In genomic region chr14:60195179-60195810, GRCh38 we compare ENCODE assay signal across 9 cellular contexts. TPM values are rescaled to one million over a fixed set of nuclear protein-coding genes. Genes with fewer than 3 reads are reported as not detected.
DNase-seq lines count a peak whose midpoint lies in the region; ATAC-seq, FAIRE-seq and TF ChIP-seq lines count a peak whose summit lies in the region.
"Had no signal": no experiment of that assay in that cellular context is flagged by ENCODE, and none has a peak within 500 bp of the region (broad histone marks: within the 10 kb centered on the region; RNA-seq: fewer than 3 reads in every experiment).

No MANE protein-coding gene starts in this region.

- no peak for FAIRE-seq in kidney (lab: Jason Lieb, UNC)

- TF ChIP-seq CTCF in GM13977 (IDR thresholded peaks at IDR 0.05; ENCODE audit: extremely low read depth, insufficient read depth, missing control alignments) = peak; percentile 63
- TF ChIP-seq CTCF in LNCAP (IDR thresholded peaks at IDR 0.05) = peak; percentile 27; the same call in 1 of the 2 replicates
- TF ChIP-seq CTCF in kidney (IDR thresholded peaks at IDR 0.05; ENCODE audit: borderline replicate concordance, extremely low read depth, insufficient read depth) = peak; percentile 40
- no peak for TF ChIP-seq CTCF in spleen (IDR thresholded peaks at IDR 0.05 in 8 of 11, conservative IDR thresholded peaks at IDR 0.05 in 3 of 11)

- DNase-seq in GM13977 (ENCODE audit: low spot score) = peak; percentile 12
- no peak for DNase-seq in kidney
- DNase-seq in spleen = no peak
- DNase-seq in activated CD4-positive, alpha-beta memory T cell treated with anti-CD3 and anti-CD28 coated beads for 36 hours = no peak
- DNase-seq: adrenal gland had no signal

- no peaks in the 10 kb centered on the region for H3K9me3 Mint-ChIP-seq in activated T-helper 17 cell treated with anti-CD3 and anti-CD28 coated beads, Interleukin-2, amount 50 U/mL, for 72 hours
- peaks cover 19% of the 10 kb centered on the region for H3K9me3 Mint-ChIP-seq in activated CD4-positive, alpha-beta memory T cell treated with anti-CD3 and anti-CD28 coated beads for 36 hours

- no peaks in the 10 kb centered on the region for H3K4me1 Mint-ChIP-seq in activated T-helper 17 cell treated with anti-CD3 and anti-CD28 coated beads, Interleukin-2, amount 50 U/mL, for 72 hours
- peaks cover 8% of the 10 kb centered on the region for H3K4me1 Mint-ChIP-seq in activated CD4-positive, alpha-beta memory T cell treated with anti-CD3 and anti-CD28 coated beads for 36 hours (ENCODE audit: low read depth)

- peak; percentile 63 for ATAC-seq in GM21515 (IDR thresholded peaks at IDR 0.05; ENCODE audit: unreplicated experiment)
- ATAC-seq in activated T-helper 17 cell treated with anti-CD3 and anti-CD28 coated beads, Interleukin-2, amount 50 U/mL, for 72 hours (replicated peaks) = no peak

- H3K9ac ChIP-seq in kidney (ENCODE audit: low read length in 2 of 2) = no peak overlapping the region

- H3K27ac ChIP-seq in kidney (ENCODE audit: low read depth in 2 of 2, low read length in 2 of 2) (no peak overlapping the region), spleen (no peak overlapping the region)
- H3K27ac ChIP-seq: adrenal gland had no signal

- H3K4me3 ChIP-seq in kidney (ENCODE audit: low read length in 2 of 2) (peak overlapping the region in 1 of 2 donors; percentile 25), spleen (no peak overlapping the region)
- H3K4me3 ChIP-seq: adrenal gland, HAP-1 had no signal

- in situ Hi-C loops in GM13977 (cut with MboI; ENCODE audit: low pct_unique_long_range_greater_than_20kb, low sequenced_read_pairs, unreplicated experiment) = loop anchor here (25.0 kb wide), 2 partner anchors 233 to 367 kb away; no protein-coding TSS in a partner anchor

- no peak overlapping the region for H3K27ac Mint-ChIP-seq in activated T-helper 17 cell treated with anti-CD3 and anti-CD28 coated beads, Interleukin-2, amount 50 U/mL, for 72 hours
- no peak overlapping the region for H3K27ac Mint-ChIP-seq in activated CD4-positive, alpha-beta memory T cell treated with anti-CD3 and anti-CD28 coated beads for 36 hours

- H3K36me3 ChIP-seq in kidney (ENCODE audit: control insufficient read depth in 1 of 2, insufficient read depth in 2 of 2, low read length in 2 of 2) (no peaks in the 10 kb centered on the region), spleen (no peaks in the 10 kb centered on the region)
- H3K36me3 ChIP-seq: adrenal gland, HAP-1 had no signal

- H3K4me1 ChIP-seq in kidney (ENCODE audit: control insufficient read depth in 1 of 2, insufficient read depth in 1 of 2, low read depth in 1 of 2, low read length in 2 of 2) = no peaks in the 10 kb centered on the region
- no peaks in the 10 kb centered on the region for H3K4me1 ChIP-seq in spleen
- H3K4me1 ChIP-seq: adrenal gland, HAP-1 had no signal

- peaks cover 6% of the 10 kb centered on the region for H3K27me3 Mint-ChIP-seq in activated T-helper 17 cell treated with anti-CD3 and anti-CD28 coated beads, Interleukin-2, amount 50 U/mL, for 72 hours
- peaks cover 9% of the 10 kb centered on the region for H3K27me3 Mint-ChIP-seq in activated CD4-positive, alpha-beta memory T cell treated with anti-CD3 and anti-CD28 coated beads for 36 hours

- intact Hi-C loops in kidney (cut with DNase I) = loop anchor here (10.0 kb wide), 1 partner anchor 230 kb away; no protein-coding TSS in a partner anchor
- intact Hi-C loops in spleen (cut with DNase I; ENCODE audit: low total_unique reads) = no loop called here
- intact Hi-C loops in activated CD4-positive, alpha-beta memory T cell treated with anti-CD3 and anti-CD28 coated beads for 36 hours (cut with micrococcal nuclease) = loop anchor here (5.0 kb wide), 1 partner anchor 367 kb away; no protein-coding TSS in a partner anchor

- no peaks in the 10 kb centered on the region for H3K27me3 ChIP-seq in spleen (replicated peaks in 1 of 7)
- H3K27me3 ChIP-seq: adrenal gland had no signal

- no peaks in the 10 kb centered on the region for H3K36me3 Mint-ChIP-seq in activated T-helper 17 cell treated with anti-CD3 and anti-CD28 coated beads, Interleukin-2, amount 50 U/mL, for 72 hours (ENCODE audit: low read depth)
- H3K36me3 Mint-ChIP-seq in activated CD4-positive, alpha-beta memory T cell treated with anti-CD3 and anti-CD28 coated beads for 36 hours = peaks cover 10% of the 10 kb centered on the region

- 85 to 94% (median 89%) methylated on average over 5 of the region's 5 CpGs for WGBS in spleen, 5 donors

- POLR2A ChIA-PET in activated CD4-positive, alpha-beta memory T cell treated with anti-CD3 and anti-CD28 coated beads for 36 hours (lab: Charles Lee) = interaction anchor here (0.9 kb wide), 1 partner anchor 53 kb away, joined by 3 read pairs; no protein-coding TSS in a partner anchor

- no peak for TF ChIP-seq POLR2A in spleen (IDR thresholded peaks at IDR 0.05)

- H3K9me3 ChIP-seq in kidney (ENCODE audit: control insufficient read depth in 1 of 2, low read length in 2 of 2) (peaks cover 0 to 4% of the 10 kb centered on the region in 2 donors), spleen (peaks cover 0 to 20% (median 14%) of the 10 kb centered on the region in 8 donors)
- H3K9me3 ChIP-seq: adrenal gland had no signal

- CTCF ChIA-PET in activated CD4-positive, alpha-beta memory T cell treated with anti-CD3 and anti-CD28 coated beads for 36 hours (lab: Charles Lee) = interaction anchor here (0.6 to 1.1 kb wide), 5 partner anchors 13 to 136 kb away, joined by 3 to 4 read pairs (median 3); no protein-coding TSS in a partner anchor

- H3K4me3 Mint-ChIP-seq in activated T-helper 17 cell treated with anti-CD3 and anti-CD28 coated beads, Interleukin-2, amount 50 U/mL, for 72 hours = no peak overlapping the region
- H3K4me3 Mint-ChIP-seq in activated CD4-positive, alpha-beta memory T cell treated with anti-CD3 and anti-CD28 coated beads for 36 hours = no peak overlapping the region

RNA-seq across cellular contexts. Expression of gene DHRS7, which starts 30.1 kb away (rescaled TPM):
- total RNA-seq in kidney (93.7 TPM), spleen (10 to 100 TPM; 47.5 to 93.1 (median 56.2) TPM)
- polyA plus RNA-seq in kidney (ENCODE audit: insufficient read depth, low read depth, low replicate concordance) (128 TPM), spleen (10 to 100 TPM; 30.0 to 32.1 (median 30.8) TPM)
- total RNA-seq in activated T-helper 17 cell treated with anti-CD3 and anti-CD28 coated beads, Interleukin-2, amount 50 U/mL, for 72 hours = 10 to 100 TPM; 47.6 to 60.6 TPM
- total RNA-seq in activated CD4-positive, alpha-beta memory T cell treated with anti-CD3 and anti-CD28 coated beads for 36 hours = 10 to 100 TPM; 70.3 to 74.7 TPM

RNA-seq across cellular contexts. Expression of gene PPM1A, which starts 53.7 kb away (rescaled TPM):
- 60.3 TPM for total RNA-seq in kidney
- polyA plus RNA-seq in kidney (ENCODE audit: insufficient read depth, low read depth, low replicate concordance) = 42.3 TPM
- 10 to 100 TPM; 34.7 to 63.0 (median 53.0) TPM for total RNA-seq in spleen
- 10 to 100 TPM; 15.5 to 21.4 (median 18.6) TPM for polyA plus RNA-seq in spleen
- 10 to 100 TPM; 39.1 to 44.4 TPM for total RNA-seq in activated T-helper 17 cell treated with anti-CD3 and anti-CD28 coated beads, Interleukin-2, amount 50 U/mL, for 72 hours
- total RNA-seq in activated CD4-positive, alpha-beta memory T cell treated with anti-CD3 and anti-CD28 coated beads for 36 hours = 10 to 100 TPM; 44.0 to 47.3 TPM

Comparison
In these comparisons a context has a peak if more than half of its experiments do, and no peak if none do; other contexts are left out.
1. CTCF ChIP-seq: peak in GM13977 (single experiment), LNCAP (single experiment) and kidney (single experiment); none in spleen (0 of 11).